Comparison of ENCODE assay signal across 13 cellular contexts in genomic region chr11:122155765-122156527, GRCh38. TPM values are rescaled to one million over a fixed set of nuclear protein-coding genes. Genes with fewer than 3 reads are reported as not detected.
DNase-seq lines count a peak whose midpoint lies in the region; ATAC-seq and TF ChIP-seq lines count a peak whose summit lies in the region.
"Had no signal": no experiment of that assay in that cellular context is flagged by ENCODE, and none has a peak within 500 bp of the region (broad histone marks: within the 10 kb centered on the region; RNA-seq: fewer than 3 reads in every experiment).

No MANE protein-coding gene starts in this region.

- TF ChIP-seq POLR2A in gastrocnemius medialis (IDR thresholded peaks at IDR 0.05) = no peak

- H3K27ac Mint-ChIP-seq in activated CD8-positive, alpha-beta T cell treated with anti-CD3 and anti-CD28 coated beads, Interleukin-2, amount 10 ng/mL, durations not matched to agents 7 days and 5 days = no peak overlapping the region
- H3K27ac Mint-ChIP-seq: activated CD4-positive, alpha-beta T cell treated with anti-CD3 and anti-CD28 coated beads for 36 hours had no signal

- H3F3A ChIP-seq in GM23248 (ENCODE audit: insufficient read depth) = peaks cover 99% of the 10 kb centered on the region

- ATAC-seq in RWPE2 (ENCODE audit: low read depth) (no peak), gastrocnemius medialis (no peak)
- ATAC-seq in activated CD8-positive, alpha-beta T cell treated with anti-CD3 and anti-CD28 coated beads, Interleukin-2, amount 10 ng/mL, durations not matched to agents 7 days and 5 days = no peak
- ATAC-seq: activated CD4-positive, alpha-beta T cell treated with anti-CD3 and anti-CD28 coated beads for 36 hours had no signal

- DNase-seq in GM23248 = no peak
- DNase-seq in RWPE2 (ENCODE audit: low spot score) = no peak
- DNase-seq in fibroblast of lung (ENCODE audit: low read depth in 2 of 2) = peak in 1 of 2 donors; percentile 73
- DNase-seq in gastrocnemius medialis = no peak
- DNase-seq in HUDEP-2 (lab: John Stamatoyannopoulos, UW; ENCODE audit: unreplicated experiment in 76 of 76) = no peak
- no peak for DNase-seq in NCI-H524 (lab: John Stamatoyannopoulos, UW)
- DNase-seq in SHP77 treated with DMSO at 0.1 percent for 48 hours (lab: John Stamatoyannopoulos, UW) = no peak
- DNase-seq in activated CD8-positive, alpha-beta T cell treated with anti-CD3 and anti-CD28 coated beads, Interleukin-2, amount 10 ng/mL, durations not matched to agents 7 days and 5 days = no peak
- DNase-seq: activated CD4-positive, alpha-beta T cell treated with anti-CD3 and anti-CD28 coated beads for 36 hours; activated naive CD4-positive, alpha-beta T cell treated with Interleukin-2 at 50 U/mL for 16 hours; effector memory CD4-positive, alpha-beta T cell; stimulated activated naive CD4-positive, alpha-beta T cell treated with Interleukin-2 at 50 U/mL for 16 hours had no signal

- 88 to 90% methylated on average over 14 of the region's 14 CpGs for WGBS in GM23248 (ENCODE audit: low coverage in 1 of 2, low lambda C conversion rate in 2 of 2, missing lambda C conversion rate in 2 of 2), 2 experiments

- peaks cover 100% of the 10 kb centered on the region for H3K79me2 ChIP-seq in GM23248 (ENCODE audit: insufficient read depth)
- H3K79me2 ChIP-seq in fibroblast of lung (ENCODE audit: control insufficient read depth, insufficient read depth, low read length) = peaks cover 100% of the 10 kb centered on the region

- in situ Hi-C loops in GM23248 (cut with MboI) (no loop called here), gastrocnemius medialis (cut with MboI; ENCODE audit: low sequenced_read_pairs in 4 of 4) (no loop called here)

- H3K9ac ChIP-seq in GM23248 = 0 out of 2 replicates have a peak overlapping the region, but pooled peaks have one; percentile 72
- H3K9ac ChIP-seq in fibroblast of lung (ENCODE audit: insufficient read depth, low read length) = no peak overlapping the region

- H3K9me3 ChIP-seq in GM23248 (ENCODE audit: low read depth) = no peaks in the 10 kb centered on the region
- H3K9me3 ChIP-seq in RWPE2 (ENCODE audit: severe bottlenecking) = no peaks in the 10 kb centered on the region
- H3K9me3 ChIP-seq in fibroblast of lung (ENCODE audit: control insufficient read depth, insufficient read depth, low read depth, low read length) = no peaks in the 10 kb centered on the region
- no peaks in the 10 kb centered on the region for H3K9me3 ChIP-seq in gastrocnemius medialis

- peak overlapping the region; percentile 91 for H3K27ac ChIP-seq in GM23248
- peak overlapping the region; percentile 99 for H3K27ac ChIP-seq in RWPE2 (ENCODE audit: poor library complexity, severe bottlenecking)
- H3K27ac ChIP-seq in fibroblast of lung (ENCODE audit: insufficient read depth, low read length) = peak overlapping the region; percentile 89
- H3K27ac ChIP-seq in gastrocnemius medialis = peak overlapping the region in 3 of 4 donors; percentile 67 to 76 (median 69)

- H4K20me1 ChIP-seq in GM23248 (ENCODE audit: insufficient read depth) (no peaks in the 10 kb centered on the region), fibroblast of lung (ENCODE audit: control insufficient read depth, extremely low read depth, insufficient read depth, low read length) (no peaks in the 10 kb centered on the region)

- no peak for TF ChIP-seq CTCF in RWPE2 (IDR thresholded peaks at IDR 0.05; ENCODE audit: poor library complexity, severe bottlenecking)
- no peak for TF ChIP-seq CTCF in fibroblast of lung (conservative IDR thresholded peaks at IDR 0.05 in 1 of 2, IDR thresholded peaks at IDR 0.05 in 1 of 2; ENCODE audit: low read depth in 1 of 2, low read length in 2 of 2)
- no peak for TF ChIP-seq CTCF in gastrocnemius medialis (IDR thresholded peaks at IDR 0.05 in 4 of 5, conservative IDR thresholded peaks at IDR 0.05 in 1 of 5)

- H2AFZ ChIP-seq in GM23248 (no peak overlapping the region), fibroblast of lung (ENCODE audit: low read length) (no peak overlapping the region)

- H3K27me3 ChIP-seq in GM23248 (replicated peaks; ENCODE audit: insufficient read depth) (no peaks in the 10 kb centered on the region), RWPE2 (ENCODE audit: insufficient read depth, poor library complexity, severe bottlenecking) (no peaks in the 10 kb centered on the region), fibroblast of lung (ENCODE audit: control insufficient read depth, insufficient read depth, low read length) (no peaks in the 10 kb centered on the region), gastrocnemius medialis (no peaks in the 10 kb centered on the region)

- H3K4me3 ChIP-seq in GM23248 (no peak overlapping the region), RWPE2 (ENCODE audit: severe bottlenecking) (no peak overlapping the region), fibroblast of lung (replicated peaks in 1 of 4; ENCODE audit: control extremely low read depth in 1 of 4, insufficient read depth in 1 of 4, low read depth in 3 of 4, low read length in 4 of 4) (peak overlapping the region in 3 of 4 experiments; percentile 34 to 61 (median 36)), gastrocnemius medialis (peak overlapping the region; percentile 42 to 67 (median 56))

- peaks cover 68% of the 10 kb centered on the region for H3K36me3 ChIP-seq in GM23248 (ENCODE audit: low read depth)
- H3K36me3 ChIP-seq in RWPE2 (ENCODE audit: low read depth) = peaks cover 82% of the 10 kb centered on the region
- peaks cover 13% of the 10 kb centered on the region for H3K36me3 ChIP-seq in fibroblast of lung (ENCODE audit: control insufficient read depth, insufficient read depth, low read length)
- no peaks in the 10 kb centered on the region for H3K36me3 ChIP-seq in gastrocnemius medialis

- CTCF ChIA-PET in activated CD8-positive, alpha-beta T cell treated with anti-CD3 and anti-CD28 coated beads, Interleukin-2, amount 10 ng/mL, durations not matched to agents 7 days and 5 days (lab: Charles Lee) = no interaction called here

- H3K9me2 ChIP-seq in GM23248 (ENCODE audit: insufficient read depth) = no peaks in the 10 kb centered on the region

- peak overlapping the region; percentile 72 for H3K4me2 ChIP-seq in GM23248 (ENCODE audit: unreplicated experiment)
- H3K4me2 ChIP-seq in fibroblast of lung (ENCODE audit: extremely low read depth, insufficient read depth, low read length) = peak overlapping the region; percentile 74

- H3K27me3 Mint-ChIP-seq in activated CD8-positive, alpha-beta T cell treated with anti-CD3 and anti-CD28 coated beads, Interleukin-2, amount 10 ng/mL, durations not matched to agents 7 days and 5 days (ENCODE audit: low read depth) = no peaks in the 10 kb centered on the region

- H3K4me3 Mint-ChIP-seq in activated CD8-positive, alpha-beta T cell treated with anti-CD3 and anti-CD28 coated beads, Interleukin-2, amount 10 ng/mL, durations not matched to agents 7 days and 5 days = no peak overlapping the region
- H3K4me3 Mint-ChIP-seq: activated CD4-positive, alpha-beta T cell treated with anti-CD3 and anti-CD28 coated beads for 36 hours had no signal

- no peaks in the 10 kb centered on the region for H3K9me3 Mint-ChIP-seq in activated CD8-positive, alpha-beta T cell treated with anti-CD3 and anti-CD28 coated beads, Interleukin-2, amount 10 ng/mL, durations not matched to agents 7 days and 5 days (ENCODE audit: insufficient read depth)

- peaks cover 94% of the 10 kb centered on the region for H3K4me1 ChIP-seq in GM23248 (ENCODE audit: insufficient read depth)
- H3K4me1 ChIP-seq in RWPE2 (ENCODE audit: insufficient read depth, poor library complexity, severe bottlenecking) = peaks cover 37% of the 10 kb centered on the region
- peaks cover 31% of the 10 kb centered on the region for H3K4me1 ChIP-seq in fibroblast of lung (ENCODE audit: control insufficient read depth, extremely low read depth, insufficient read depth, low read length)
- H3K4me1 ChIP-seq in gastrocnemius medialis = peaks cover 4 to 7% of the 10 kb centered on the region in 2 donors

- no peaks in the 10 kb centered on the region for H3K36me3 Mint-ChIP-seq in activated CD8-positive, alpha-beta T cell treated with anti-CD3 and anti-CD28 coated beads, Interleukin-2, amount 10 ng/mL, durations not matched to agents 7 days and 5 days (ENCODE audit: low read depth)

- intact Hi-C loops in gastrocnemius medialis (cut with DNase I; ENCODE audit: low total_unique reads) = loop anchor here (2.0 to 5.0 kb wide), 2 partner anchors 41 to 59 kb away; no protein-coding TSS in a partner anchor

- POLR2A ChIA-PET in activated CD8-positive, alpha-beta T cell treated with anti-CD3 and anti-CD28 coated beads, Interleukin-2, amount 10 ng/mL, durations not matched to agents 7 days and 5 days (lab: Charles Lee) = no interaction called here

- H3K4me1 Mint-ChIP-seq in activated CD8-positive, alpha-beta T cell treated with anti-CD3 and anti-CD28 coated beads, Interleukin-2, amount 10 ng/mL, durations not matched to agents 7 days and 5 days (ENCODE audit: low read depth) = peaks cover 3% of the 10 kb centered on the region

RNA-seq across cellular contexts. Expression of gene BLID, which starts 39.9 kb away (rescaled TPM):
- 4.1 and 7.1 TPM in 2 replicates for total RNA-seq in GM23248 (2014; rRNA removed; shearing (Covaris generic))
- 0.84 and 2.9 TPM in 2 replicates for polyA plus RNA-seq in GM23248 (2016; fragmentation: Nextera tagmentation; extraction: Ambion mirVana)
- 3.6 and 7.9 TPM in 2 replicates for total RNA-seq in fibroblast of lung
- polyA plus RNA-seq in fibroblast of lung = 0.09 and 0.32 TPM in 2 replicates
- polyA plus RNA-seq in fibroblast of lung (2012) = 0.16 TPM in 1 of 2 replicates, not detected in the other
- not detected in 2 replicates for polyA minus RNA-seq in fibroblast of lung (ENCODE audit: low replicate concordance)
- under 1 TPM in 1 of 4 donors, not detected in 3; 0.66 TPM for total RNA-seq in gastrocnemius medialis
- total RNA-seq in activated CD8-positive, alpha-beta T cell treated with anti-CD3 and anti-CD28 coated beads, Interleukin-2, amount 10 ng/mL, durations not matched to agents 7 days and 5 days = not detected
- total RNA-seq: activated CD4-positive, alpha-beta T cell treated with anti-CD3 and anti-CD28 coated beads for 36 hours; NCI-H460 had no signal

Comparison
In these comparisons a context has a peak if more than half of its experiments do, and no peak if none do; other contexts are left out.
1. H3K4me3 ChIP-seq: peak in fibroblast of lung (3 of 4) and gastrocnemius medialis (4 of 4); none in GM23248 (single experiment) and RWPE2 (single experiment).
2. Peak in every context shown above with its lines, with median percentiles within 50 percentile points of each other: H3K27ac ChIP-seq.